In the genomic region with DNA sequence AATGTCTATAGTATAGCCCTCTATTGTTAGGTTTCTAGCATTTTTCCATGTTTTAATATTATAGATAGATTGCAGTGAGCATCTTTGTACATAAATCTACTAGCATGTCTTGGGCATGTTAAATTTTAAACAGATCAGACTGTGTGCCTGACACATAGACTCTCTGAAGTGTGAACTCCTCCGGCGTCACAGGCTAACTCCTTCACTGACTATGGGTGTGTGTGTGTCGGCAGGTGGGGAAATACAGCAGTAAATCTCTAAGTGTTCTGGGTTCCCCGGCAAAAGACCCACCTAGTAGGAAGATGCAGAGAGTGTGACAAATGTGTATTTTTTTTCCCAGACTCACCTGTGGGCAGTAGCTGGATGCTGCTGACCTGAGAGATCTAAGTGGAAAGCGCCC, we compare ENCODE assay signal across 27 cellular contexts. TPM values are rescaled to one million over a fixed set of nuclear protein-coding genes. Genes with fewer than 3 reads are reported as not detected.
DNase-seq lines count a peak whose midpoint lies in the region; ATAC-seq and TF ChIP-seq lines count a peak whose summit lies in the region.
"Had no signal": no experiment of that assay in that cellular context is flagged by ENCODE, and none has a peak within 500 bp of the region (broad histone marks: within the 10 kb centered on the region; RNA-seq: fewer than 3 reads in every experiment).

No MANE protein-coding gene starts in this region.

- intact Hi-C loops in heart left ventricle (cut with DNase I) (loop anchor here in 5 of 10 donors (5.0 kb wide), 3 partner anchors 45 to 50 kb away; no protein-coding TSS in a partner anchor), left cardiac atrium (cut with DNase I) (no loop called here), posterior vena cava (cut with DNase I) (no loop called here), tibial artery (cut with DNase I; ENCODE audit: low total_unique reads) (no loop called here), body of pancreas (cut with DNase I) (no loop called here)

- H3K4me1 ChIP-seq in heart left ventricle (peaks cover 0 to 38% (median 4%) of the 10 kb centered on the region in 12 donors), tibial artery (no peaks in the 10 kb centered on the region), body of pancreas (no peaks in the 10 kb centered on the region)
- H3K4me1 ChIP-seq: Peyer's patch, SJCRH30 had no signal

- DNase-seq in heart left ventricle (no peak), left cardiac atrium (no peak), glomerular visceral epithelial cell (ENCODE audit: extremely low spot score) (peak; percentile 15), posterior vena cava (ENCODE audit: low spot score) (peak; percentile 17), tibial artery (peak in 1 of 2 donors; percentile 13), body of pancreas (no peak)
- no peak for DNase-seq in activated naive CD8-positive, alpha-beta T cell treated with anti-CD3 and anti-CD28 coated beads for 36 hours
- DNase-seq in central memory CD4-positive, alpha-beta T cell: no peak
- DNase-seq: 8988T; activated CD4-positive, alpha-beta T cell treated with anti-CD3 and anti-CD28 coated beads, Interleukin-2, amount 10 ng/mL, durations not matched to agents 7 days and 5 days; activated CD8-positive, alpha-beta memory T cell treated with anti-CD3 and anti-CD28 coated beads, Interleukin-2, amount 10 ng/mL, durations not matched to agents 7 days and 5 days; activated naive CD4-positive, alpha-beta T cell; activated T-cell treated with anti-CD3 and anti-CD28 coated beads, Interleukin-2, amount 50 U/mL, for 48 hours; effector memory CD4-positive, alpha-beta T cell; HCEC 1CT; KG1; MM.1S; NCI-H1417; NCI-H2029 treated with DMSO at 0.1 percent for 48 hours; NCI-H2227 treated with DMSO at 0.1 percent for 48 hours; SJCRH30; stimulated activated CD4-positive, alpha-beta T cell treated with anti-CD3 and anti-CD28 coated beads, Interleukin-4, amount 100 ng/mL, for 4 hours; stimulated activated naive B cell treated with anti-CD40 and anti-IgM and Interleukin-4, amounts not matched to agents 10 μg/mL and 1 μg/mL and 100 μg/mL, for 72 hours had no signal

- TF ChIP-seq CTCF in heart left ventricle (IDR thresholded peaks at IDR 0.05) (no peak), tibial artery (IDR thresholded peaks at IDR 0.05) (no peak), body of pancreas (IDR thresholded peaks at IDR 0.05) (no peak)

- H3K27ac Mint-ChIP-seq in activated naive CD8-positive, alpha-beta T cell treated with anti-CD3 and anti-CD28 coated beads for 36 hours: no peak overlapping the region
- H3K27ac Mint-ChIP-seq: activated CD4-positive, alpha-beta T cell treated with anti-CD3 and anti-CD28 coated beads, Interleukin-2, amount 10 ng/mL, durations not matched to agents 7 days and 5 days; activated CD8-positive, alpha-beta memory T cell treated with anti-CD3 and anti-CD28 coated beads, Interleukin-2, amount 10 ng/mL, durations not matched to agents 7 days and 5 days; brain; WTC11 had no signal

- no peak overlapping the region for H3K4me3 Mint-ChIP-seq in activated naive CD8-positive, alpha-beta T cell treated with anti-CD3 and anti-CD28 coated beads for 36 hours
- H3K4me3 Mint-ChIP-seq: activated CD4-positive, alpha-beta T cell treated with anti-CD3 and anti-CD28 coated beads, Interleukin-2, amount 10 ng/mL, durations not matched to agents 7 days and 5 days; activated CD8-positive, alpha-beta memory T cell treated with anti-CD3 and anti-CD28 coated beads, Interleukin-2, amount 10 ng/mL, durations not matched to agents 7 days and 5 days; brain; stimulated activated naive B cell treated with anti-CD40 and anti-IgM and Interleukin-4, amounts not matched to agents 10 μg/mL and 1 μg/mL and 100 μg/mL, for 72 hours; WTC11 had no signal

- H3K4me1 Mint-ChIP-seq in activated naive CD8-positive, alpha-beta T cell treated with anti-CD3 and anti-CD28 coated beads for 36 hours: no peaks in the 10 kb centered on the region
- H3K4me1 Mint-ChIP-seq: activated CD4-positive, alpha-beta T cell treated with anti-CD3 and anti-CD28 coated beads, Interleukin-2, amount 10 ng/mL, durations not matched to agents 7 days and 5 days; activated CD8-positive, alpha-beta memory T cell treated with anti-CD3 and anti-CD28 coated beads, Interleukin-2, amount 10 ng/mL, durations not matched to agents 7 days and 5 days; stimulated activated naive B cell treated with anti-CD40 and anti-IgM and Interleukin-4, amounts not matched to agents 10 μg/mL and 1 μg/mL and 100 μg/mL, for 72 hours; WTC11 had no signal

- H3K9me3 Mint-ChIP-seq in activated naive CD8-positive, alpha-beta T cell treated with anti-CD3 and anti-CD28 coated beads for 36 hours: no peaks in the 10 kb centered on the region
- H3K9me3 Mint-ChIP-seq: activated CD4-positive, alpha-beta T cell treated with anti-CD3 and anti-CD28 coated beads, Interleukin-2, amount 10 ng/mL, durations not matched to agents 7 days and 5 days; stimulated activated naive B cell treated with anti-CD40 and anti-IgM and Interleukin-4, amounts not matched to agents 10 μg/mL and 1 μg/mL and 100 μg/mL, for 72 hours; WTC11 had no signal

- H3K27me3 Mint-ChIP-seq in activated naive CD8-positive, alpha-beta T cell treated with anti-CD3 and anti-CD28 coated beads for 36 hours: no peaks in the 10 kb centered on the region
- H3K27me3 Mint-ChIP-seq: activated CD4-positive, alpha-beta T cell treated with anti-CD3 and anti-CD28 coated beads, Interleukin-2, amount 10 ng/mL, durations not matched to agents 7 days and 5 days; activated CD8-positive, alpha-beta memory T cell treated with anti-CD3 and anti-CD28 coated beads, Interleukin-2, amount 10 ng/mL, durations not matched to agents 7 days and 5 days had no signal

- peak overlapping the region; percentile 48 to 68 (median 58) for H3K4me3 ChIP-seq in heart left ventricle
- peak overlapping the region; percentile 28 to 33 for H3K4me3 ChIP-seq in tibial artery
- no peak overlapping the region for H3K4me3 ChIP-seq in body of pancreas
- H3K4me3 ChIP-seq: SJCRH30 had no signal

- ATAC-seq in heart left ventricle (no peak), left cardiac atrium (no peak), body of pancreas (no peak)
- ATAC-seq: activated CD8-positive, alpha-beta memory T cell treated with anti-CD3 and anti-CD28 coated beads, Interleukin-2, amount 10 ng/mL, durations not matched to agents 7 days and 5 days; stimulated activated naive B cell treated with anti-CD40 and anti-IgM and Interleukin-4, amounts not matched to agents 10 μg/mL and 1 μg/mL and 100 μg/mL, for 72 hours; WTC11 had no signal

- peaks cover 0 to 22% (median 0%) of the 10 kb centered on the region in 9 donors for H3K36me3 ChIP-seq in heart left ventricle
- H3K36me3 ChIP-seq in tibial artery: no peaks in the 10 kb centered on the region
- no peaks in the 10 kb centered on the region for H3K36me3 ChIP-seq in body of pancreas (replicated peaks in 1 of 2; ENCODE audit: insufficient read depth in 1 of 2, low read depth in 2 of 2)
- H3K36me3 ChIP-seq: Peyer's patch, SJCRH30, thoracic aorta had no signal

- TF ChIP-seq POLR2A in heart left ventricle (IDR thresholded peaks at IDR 0.05): no peak
- TF ChIP-seq POLR2A in body of pancreas (IDR thresholded peaks at IDR 0.05): no peak

- WGBS in heart left ventricle, 4 donors: 64 to 73% (median 65%) methylated on average over 5 of the region's 5 CpGs
- 72 to 85% methylated on average over 5 of the region's 5 CpGs for WGBS in body of pancreas, 2 donors

- H3K27me3 ChIP-seq in heart left ventricle (no peaks in the 10 kb centered on the region), tibial artery (peaks cover 0 to 3% of the 10 kb centered on the region in 2 donors), body of pancreas (no peaks in the 10 kb centered on the region)
- H3K27me3 ChIP-seq: Peyer's patch had no signal

- no peaks in the 10 kb centered on the region for H3K36me3 Mint-ChIP-seq in activated naive CD8-positive, alpha-beta T cell treated with anti-CD3 and anti-CD28 coated beads for 36 hours
- H3K36me3 Mint-ChIP-seq: activated CD8-positive, alpha-beta memory T cell treated with anti-CD3 and anti-CD28 coated beads, Interleukin-2, amount 10 ng/mL, durations not matched to agents 7 days and 5 days; brain; stimulated activated naive B cell treated with anti-CD40 and anti-IgM and Interleukin-4, amounts not matched to agents 10 μg/mL and 1 μg/mL and 100 μg/mL, for 72 hours; WTC11 had no signal

- H3K9me3 ChIP-seq in heart left ventricle (no peaks in the 10 kb centered on the region), tibial artery (no peaks in the 10 kb centered on the region), body of pancreas (no peaks in the 10 kb centered on the region)
- H3K9me3 ChIP-seq: Peyer's patch, SJCRH30, thoracic aorta had no signal

- H3K27ac ChIP-seq in heart left ventricle (peak overlapping the region; percentile 72 to 95 (median 85)), tibial artery (no peak overlapping the region), body of pancreas (no peak overlapping the region)
- H3K27ac ChIP-seq: SJCRH30, thoracic aorta had no signal

RNA-seq across cellular contexts. Expression of gene VWF, which starts 2.3 kb away (rescaled TPM):
- 100 to 1,000 TPM; 187 to 503 (median 258) TPM for total RNA-seq in heart left ventricle
- polyA plus RNA-seq in heart left ventricle: 100 to 1,000 TPM; 125 to 215 TPM
- 100 to 1,000 TPM; 241 to 483 TPM for total RNA-seq in left cardiac atrium
- total RNA-seq in posterior vena cava: 100 to 1,000 TPM; 366 to 375 TPM
- 10 to 100 TPM; 76.1 to 78.1 TPM for total RNA-seq in body of pancreas
- under 1 TPM; 0.24 to 0.25 TPM for total RNA-seq in activated naive CD8-positive, alpha-beta T cell treated with anti-CD3 and anti-CD28 coated beads for 36 hours
- total RNA-seq: activated CD4-positive, alpha-beta T cell treated with anti-CD3 and anti-CD28 coated beads, Interleukin-2, amount 10 ng/mL, durations not matched to agents 7 days and 5 days had no signal

Comparison
In these comparisons a context has a peak if more than half of its experiments do, and no peak if none do; other contexts are left out.
1. DNase-seq: peak in glomerular visceral epithelial cell (single experiment) and posterior vena cava (single experiment); none in heart left ventricle (0 of 5), left cardiac atrium (single experiment), body of pancreas (0 of 4), activated naive CD8-positive, alpha-beta T cell treated with anti-CD3 and anti-CD28 coated beads for 36 hours (single experiment) and central memory CD4-positive, alpha-beta T cell (single experiment).
2. H3K27ac ChIP-seq: peak in heart left ventricle (12 of 12); none in tibial artery (0 of 2) and body of pancreas (0 of 4).
3. H3K4me3 ChIP-seq: peak in heart left ventricle (12 of 12) and tibial artery (2 of 2); none in body of pancreas (0 of 2).
4. RNA of gene VWF, which starts 2.3 kb away (total RNA-seq): 241 to 483 TPM in left cardiac atrium, 366 to 375 TPM in posterior vena cava, 187 to 503 TPM in heart left ventricle and 76.1 to 78.1 TPM in body of pancreas; 0.24 to 0.25 TPM in activated naive CD8-positive, alpha-beta T cell treated with anti-CD3 and anti-CD28 coated beads for 36 hours; every median in the first group is over 10 times any median in the second.